In the genomic region with DNA sequence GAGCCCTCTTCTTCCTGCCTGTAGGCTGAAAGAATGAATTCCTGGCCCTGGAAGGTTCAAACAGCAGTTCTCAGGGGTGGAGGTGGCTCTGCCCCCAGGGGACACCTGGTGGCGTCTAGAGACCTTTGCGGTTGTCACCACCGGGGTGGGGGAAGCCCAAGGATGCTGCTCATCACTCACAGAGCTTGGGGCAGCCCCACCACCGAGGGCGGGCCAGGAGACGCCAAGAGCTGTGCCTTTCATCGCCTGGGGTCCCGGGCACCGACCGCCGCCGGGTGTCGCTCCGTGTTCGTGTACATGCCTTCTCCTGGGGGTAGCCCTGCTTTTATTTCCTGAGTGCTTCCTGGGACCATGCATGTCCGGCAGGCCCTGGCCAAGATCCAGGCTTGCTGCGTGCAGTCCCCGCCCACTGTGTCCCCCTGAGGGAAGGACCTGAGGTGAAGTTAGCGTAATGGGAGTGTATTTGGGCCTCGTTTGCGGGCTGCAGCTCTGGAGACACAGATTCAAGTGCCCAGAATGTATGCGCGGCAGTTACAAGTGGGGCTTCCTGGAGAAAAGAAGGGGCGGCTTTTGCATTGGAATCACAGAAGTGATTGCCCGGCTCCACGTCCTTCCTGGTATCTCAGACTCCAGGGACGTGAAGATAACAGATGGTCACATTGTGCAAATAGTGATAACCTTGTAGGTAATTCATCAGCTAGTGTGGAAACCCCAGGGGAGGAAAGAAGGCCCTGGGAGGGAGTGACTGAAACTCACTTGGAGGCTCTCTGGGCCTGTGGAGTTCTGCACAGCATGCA, we compare ENCODE assay signal across 8 cellular contexts. TPM values are rescaled to one million over a fixed set of nuclear protein-coding genes. Genes with fewer than 3 reads are reported as not detected.
DNase-seq lines count a peak whose midpoint lies in the region; ATAC-seq and TF ChIP-seq lines count a peak whose summit lies in the region.

No MANE protein-coding gene starts in this region.

- H3K27ac Mint-ChIP-seq in activated CD4-positive, alpha-beta T cell treated with anti-CD3 and anti-CD28 coated beads, Interleukin-2, amount 10 ng/mL, durations not matched to agents 7 days and 5 days, result peak overlapping the region; percentile 13
- H3K27ac Mint-ChIP-seq in endothelial cell (ENCODE audit: unreplicated experiment), result peak overlapping the region; percentile 86

- DNase-seq in NCI-H2227 treated with DMSO at 0.1 percent for 48 hours (lab: John Stamatoyannopoulos, UW), result peak; percentile 3
- DNase-seq in NCI-H2227 (lab: John Stamatoyannopoulos, UW; ENCODE audit: unreplicated experiment), result no peak
- DNase-seq in activated CD4-positive, alpha-beta T cell treated with anti-CD3 and anti-CD28 coated beads, Interleukin-2, amount 10 ng/mL, durations not matched to agents 7 days and 5 days, result peak; percentile 53
- peak; percentile 14 for DNase-seq in endothelial cell (ENCODE audit: low spot score)
- peak; percentile 57 to 71 (median 64) for DNase-seq in stimulated activated CD4-positive, alpha-beta T cell treated with anti-CD3 and anti-CD28 coated beads, Interleukin-12 subunit alpha, Interleukin-12 subunit beta, amount 100 ng/mL, for 48 hours (ENCODE audit: low read depth in 2 of 3, low spot score in 1 of 3)
- no peak for DNase-seq in EL

- TF ChIP-seq CTCF in endothelial cell (IDR thresholded peaks at IDR 0.05; ENCODE audit: unreplicated experiment), result no peak

- ATAC-seq in HG03378 (IDR thresholded peaks at IDR 0.05; ENCODE audit: unreplicated experiment) (peak; percentile 25), GM18873 (IDR thresholded peaks at IDR 0.05; ENCODE audit: low FRiP score, unreplicated experiment) (no peak)

- no peak overlapping the region for H3K4me3 Mint-ChIP-seq in activated CD4-positive, alpha-beta T cell treated with anti-CD3 and anti-CD28 coated beads, Interleukin-2, amount 10 ng/mL, durations not matched to agents 7 days and 5 days
- H3K4me3 Mint-ChIP-seq in endothelial cell (ENCODE audit: unreplicated experiment), result no peak overlapping the region

- H3K36me3 Mint-ChIP-seq in activated CD4-positive, alpha-beta T cell treated with anti-CD3 and anti-CD28 coated beads, Interleukin-2, amount 10 ng/mL, durations not matched to agents 7 days and 5 days (ENCODE audit: low read depth), result peaks cover 1% of the 10 kb centered on the region
- no peaks in the 10 kb centered on the region for H3K36me3 Mint-ChIP-seq in endothelial cell (ENCODE audit: low read depth, unreplicated experiment)

- CTCF ChIA-PET in activated CD4-positive, alpha-beta T cell treated with anti-CD3 and anti-CD28 coated beads, Interleukin-2, amount 10 ng/mL, durations not matched to agents 7 days and 5 days (lab: Charles Lee), result interaction anchor here (0.6 to 1.5 kb wide), 2 partner anchors 64 to 170 kb away, joined by 3 to 4 read pairs; a partner anchor contains a TSS

- no peaks in the 10 kb centered on the region for H3K9me3 Mint-ChIP-seq in activated CD4-positive, alpha-beta T cell treated with anti-CD3 and anti-CD28 coated beads, Interleukin-2, amount 10 ng/mL, durations not matched to agents 7 days and 5 days
- H3K9me3 Mint-ChIP-seq in endothelial cell (ENCODE audit: unreplicated experiment), result no peaks in the 10 kb centered on the region

- POLR2A ChIA-PET in activated CD4-positive, alpha-beta T cell treated with anti-CD3 and anti-CD28 coated beads, Interleukin-2, amount 10 ng/mL, durations not matched to agents 7 days and 5 days (lab: Charles Lee), result no interaction called here

- H3K4me1 Mint-ChIP-seq in activated CD4-positive, alpha-beta T cell treated with anti-CD3 and anti-CD28 coated beads, Interleukin-2, amount 10 ng/mL, durations not matched to agents 7 days and 5 days, result peaks cover 49% of the 10 kb centered on the region
- H3K4me1 Mint-ChIP-seq in endothelial cell (ENCODE audit: unreplicated experiment), result peaks cover 33% of the 10 kb centered on the region

- H3K27me3 Mint-ChIP-seq in activated CD4-positive, alpha-beta T cell treated with anti-CD3 and anti-CD28 coated beads, Interleukin-2, amount 10 ng/mL, durations not matched to agents 7 days and 5 days, result no peaks in the 10 kb centered on the region
- peaks cover 4% of the 10 kb centered on the region for H3K27me3 Mint-ChIP-seq in endothelial cell (ENCODE audit: unreplicated experiment)

RNA-seq across cellular contexts. Expression of a gene that starts 7.8 kb away (rescaled TPM):
- total RNA-seq in activated CD4-positive, alpha-beta T cell treated with anti-CD3 and anti-CD28 coated beads, Interleukin-2, amount 10 ng/mL, durations not matched to agents 7 days and 5 days, result 10 to 100 TPM; 62.3 to 66.2 TPM
- 57.1 TPM for total RNA-seq in endothelial cell (ENCODE audit: unreplicated experiment)

RNA-seq across cellular contexts. Expression of a gene that starts 20.2 kb away (rescaled TPM):
- 10 to 100 TPM; 95.7 to 95.8 TPM for total RNA-seq in activated CD4-positive, alpha-beta T cell treated with anti-CD3 and anti-CD28 coated beads, Interleukin-2, amount 10 ng/mL, durations not matched to agents 7 days and 5 days
- total RNA-seq in endothelial cell (ENCODE audit: unreplicated experiment), result 169 TPM

Comparison
In these comparisons a context has a peak if more than half of its experiments do, and no peak if none do; other contexts are left out.
1. DNase-seq: peak in NCI-H2227 treated with DMSO at 0.1 percent for 48 hours (single experiment), activated CD4-positive, alpha-beta T cell treated with anti-CD3 and anti-CD28 coated beads, Interleukin-2, amount 10 ng/mL, durations not matched to agents 7 days and 5 days (single experiment), endothelial cell (single experiment) and stimulated activated CD4-positive, alpha-beta T cell treated with anti-CD3 and anti-CD28 coated beads, Interleukin-12 subunit alpha, Interleukin-12 subunit beta, amount 100 ng/mL, for 48 hours (3 of 3); none in NCI-H2227 (single experiment) and EL (single experiment).